Comparison of ENCODE assay signal across 8 cellular contexts in genomic region chr7:22563115-22563514, GRCh38.
DNase-seq lines count a peak whose midpoint lies in the region; ATAC-seq and TF ChIP-seq lines count a peak whose summit lies in the region.

No MANE protein-coding gene starts in this region.

- TF ChIP-seq EP300 in tibial nerve (IDR thresholded peaks at IDR 0.05): no peak

- H3K4me3 ChIP-seq in lower lobe of right lung: peak overlapping the region; percentile 30
- peak overlapping the region in 1 of 4 donors; percentile 8 for H3K4me3 ChIP-seq in tibial nerve
- peak overlapping the region in 1 of 8 donors; percentile 54 for H3K4me3 ChIP-seq in spleen

- TF ChIP-seq POLR2A in tibial nerve (IDR thresholded peaks at IDR 0.05) (no peak), spleen (IDR thresholded peaks at IDR 0.05) (no peak)

- no peaks in the 10 kb centered on the region for H3K27me3 Mint-ChIP-seq in WTC11 (ENCODE audit: low read depth)

- H3K36me3 Mint-ChIP-seq in WTC11: no peaks in the 10 kb centered on the region

- H3K4me1 Mint-ChIP-seq in WTC11: peaks cover 70% of the 10 kb centered on the region

- H3K4me1 ChIP-seq in lower lobe of right lung: peaks cover 72% of the 10 kb centered on the region
- H3K4me1 ChIP-seq in tibial nerve: peaks cover 0 to 68% (median 36%) of the 10 kb centered on the region in 4 donors
- peaks cover 44 to 74% (median 60%) of the 10 kb centered on the region in 6 donors for H3K4me1 ChIP-seq in spleen

- peaks cover 7% of the 10 kb centered on the region; the same call in 1 of the 2 replicates for H3K9me3 Mint-ChIP-seq in WTC11

- H3K36me3 ChIP-seq in lower lobe of right lung: no peaks in the 10 kb centered on the region
- H3K36me3 ChIP-seq in tibial nerve: no peaks in the 10 kb centered on the region
- H3K36me3 ChIP-seq in spleen: no peaks in the 10 kb centered on the region

- peak; percentile 18 for ATAC-seq in HG02840 (IDR thresholded peaks at IDR 0.05; ENCODE audit: low FRiP score, unreplicated experiment)
- ATAC-seq in WTC11: no peak
- no peak for ATAC-seq in lower lobe of right lung

- H3K4me3 Mint-ChIP-seq in WTC11: peak overlapping the region; percentile 45

- DNase-seq in DMS153 (lab: John Stamatoyannopoulos, UW) (peak; percentile 60), WTC11 (ENCODE audit: low spot score) (no peak), lower lobe of right lung (no peak), tibial nerve (ENCODE audit: low spot score in 2 of 2) (no peak), activated gamma-delta T cell (lab: John Stamatoyannopoulos, UW) (no peak), spleen (no peak), DMS79 (lab: John Stamatoyannopoulos, UW) (no peak)

- CTCF ChIA-PET in WTC11 (lab: Charles Lee): interaction anchor here (0.6 to 5.8 kb wide), 10 partner anchors 24 to 750 kb away, joined by 3 to 197 read pairs (median 6); partner anchors contain the start of gene IL6

- no peaks in the 10 kb centered on the region for H3K27me3 ChIP-seq in lower lobe of right lung (ENCODE audit: low read depth)
- no peaks in the 10 kb centered on the region for H3K27me3 ChIP-seq in tibial nerve
- H3K27me3 ChIP-seq in spleen (replicated peaks in 1 of 7): peaks cover 0 to 17% (median 0%) of the 10 kb centered on the region in 7 donors

- peak overlapping the region; percentile 61 for H3K27ac ChIP-seq in lower lobe of right lung
- peak overlapping the region in 2 of 4 donors; percentile 28 to 73 for H3K27ac ChIP-seq in tibial nerve
- H3K27ac ChIP-seq in spleen: peak overlapping the region in 4 of 8 donors; percentile 0 to 75 (median 21)

- H3K9me3 ChIP-seq in lower lobe of right lung (no peaks in the 10 kb centered on the region), tibial nerve (no peaks in the 10 kb centered on the region), spleen (no peaks in the 10 kb centered on the region)

- intact Hi-C loops in lower lobe of right lung (cut with DNase I): loop anchor here (10.0 kb wide), 1 partner anchor 162 kb away; the partner anchor contains the start of gene IL6
- intact Hi-C loops in spleen (cut with DNase I; ENCODE audit: low total_unique reads): loop anchor here (10.0 kb wide), 1 partner anchor 492 kb away; no protein-coding TSS in a partner anchor

- no peak for TF ChIP-seq CTCF in WTC11 (IDR thresholded peaks at IDR 0.05)
- no peak for TF ChIP-seq CTCF in lower lobe of right lung (IDR thresholded peaks at IDR 0.05)
- no peak for TF ChIP-seq CTCF in tibial nerve (IDR thresholded peaks at IDR 0.05)
- no peak for TF ChIP-seq CTCF in spleen (IDR thresholded peaks at IDR 0.05 in 8 of 11, conservative IDR thresholded peaks at IDR 0.05 in 3 of 11)

- POLR2A ChIA-PET in WTC11 (lab: Charles Lee): interaction anchor here (1.0 kb wide), 1 partner anchor 23 kb away, joined by 4 read pairs; no protein-coding TSS in a partner anchor

- 28 to 38% methylated on average over 9 of the region's 9 CpGs for WGBS in tibial nerve, 2 donors
- WGBS in spleen, 5 donors: 10 to 20% (median 18%) methylated on average over 9 of the region's 9 CpGs

- peak overlapping the region; percentile 81 for H3K27ac Mint-ChIP-seq in WTC11

TF ChIP-seq in WTC11, 78 proteins besides CTCF, POLR2A, EP300 and RAD21:
- TF ChIP-seq NR1H2 (CRISPR knock-in tag; IDR thresholded peaks at IDR 0.05) (no peak), JAZF1 (CRISPR knock-in tag; IDR thresholded peaks at IDR 0.05) (no peak), OVOL2 (CRISPR knock-in tag; IDR thresholded peaks at IDR 0.05; ENCODE audit: borderline replicate concordance) (no peak), PREB (CRISPR knock-in tag; IDR thresholded peaks at IDR 0.05; ENCODE audit: borderline replicate concordance) (no peak), ZNF232 (CRISPR knock-in tag; IDR thresholded peaks at IDR 0.05) (no peak), MXD4 (CRISPR knock-in tag; IDR thresholded peaks at IDR 0.05; ENCODE audit: borderline replicate concordance) (no peak), FOXP1 (CRISPR knock-in tag; IDR thresholded peaks at IDR 0.05; ENCODE audit: borderline replicate concordance) (no peak), GTF2I (CRISPR knock-in tag; conservative IDR thresholded peaks at IDR 0.05) (no peak), ZBTB21 (CRISPR knock-in tag; IDR thresholded peaks at IDR 0.05; ENCODE audit: borderline replicate concordance) (no peak), HMGXB4 (CRISPR knock-in tag; IDR thresholded peaks at IDR 0.05) (no peak), USF1 (CRISPR knock-in tag; IDR thresholded peaks at IDR 0.05) (no peak), SOX15 (CRISPR knock-in tag; IDR thresholded peaks at IDR 0.05) (no peak), ZNF425 (CRISPR knock-in tag; conservative IDR thresholded peaks at IDR 0.05) (no peak), ATF1 (CRISPR knock-in tag; IDR thresholded peaks at IDR 0.05) (no peak), GRHL2 (CRISPR knock-in tag; IDR thresholded peaks at IDR 0.05; ENCODE audit: insufficient replicate concordance, severe bottlenecking) (no peak), ZNF396 (CRISPR knock-in tag; IDR thresholded peaks at IDR 0.05; ENCODE audit: borderline replicate concordance) (no peak), KAT7 (CRISPR knock-in tag; IDR thresholded peaks at IDR 0.05; ENCODE audit: borderline replicate concordance) (no peak), ZNF263 (CRISPR knock-in tag; IDR thresholded peaks at IDR 0.05; ENCODE audit: low read depth) (no peak), ZNF281 (CRISPR knock-in tag; IDR thresholded peaks at IDR 0.05) (no peak)
TF ChIP-seq in WTC11: peak in this region for 0.
